8 cellular contexts compared by ENCODE assay signal in genomic region chr5:142108432-142109355, GRCh38. TPM values are rescaled to one million over a fixed set of nuclear protein-coding genes. Genes with fewer than 3 reads are reported as not detected.
A peak's percentile ranks its signal among the peaks of the same experiment; 100 is the strongest.
DNase-seq lines count a peak whose midpoint lies in the region; ATAC-seq lines count a peak whose summit lies in the region.

TSS of gene NDFIP1 (plus strand) at chr5:142108779. CDS start at chr5:142108975, 196 bp downstream.

- peaks cover 46% of the 10 kb centered on the region for H3K36me3 Mint-ChIP-seq in activated T-helper 17 cell treated with anti-CD3 and anti-CD28 coated beads, Interleukin-2, amount 50 U/mL, for 72 hours (ENCODE audit: low read depth)
- H3K36me3 Mint-ChIP-seq in natural killer cell treated with Interleukin-12 subunit alpha and Interleukin-12 subunit beta and Interleukin-15 and Interleukin-18, amount 100 ng/mL, for 72 hours = no peaks in the 10 kb centered on the region

- peaks cover 52% of the 10 kb centered on the region for H3K4me1 Mint-ChIP-seq in activated T-helper 17 cell treated with anti-CD3 and anti-CD28 coated beads, Interleukin-2, amount 50 U/mL, for 72 hours
- peaks cover 21 to 52% of the 10 kb centered on the region in 2 donors for H3K4me1 Mint-ChIP-seq in natural killer cell treated with Interleukin-12 subunit alpha and Interleukin-12 subunit beta and Interleukin-15 and Interleukin-18, amount 100 ng/mL, for 72 hours (ENCODE audit: low read depth in 2 of 2)

- no peaks in the 10 kb centered on the region for H3K27me3 Mint-ChIP-seq in activated T-helper 17 cell treated with anti-CD3 and anti-CD28 coated beads, Interleukin-2, amount 50 U/mL, for 72 hours
- H3K27me3 Mint-ChIP-seq in natural killer cell treated with Interleukin-12 subunit alpha and Interleukin-12 subunit beta and Interleukin-15 and Interleukin-18, amount 100 ng/mL, for 72 hours = no peaks in the 10 kb centered on the region

- H3K4me3 Mint-ChIP-seq in activated T-helper 17 cell treated with anti-CD3 and anti-CD28 coated beads, Interleukin-2, amount 50 U/mL, for 72 hours = peak within 1 kb of the TSS; percentile 95
- peak within 1 kb of the TSS; percentile 91 for H3K4me3 Mint-ChIP-seq in natural killer cell treated with Interleukin-12 subunit alpha and Interleukin-12 subunit beta and Interleukin-15 and Interleukin-18, amount 100 ng/mL, for 72 hours

- DNase-seq in DMS153 (lab: John Stamatoyannopoulos, UW) = peak; percentile 15
- peak; percentile 66 for DNase-seq in HuH-7 (ENCODE audit: low spot score)
- peak; percentile 85 for DNase-seq in RPMI8226
- peak; percentile 46 for DNase-seq in fibroblast of peridontal ligament (ENCODE audit: extremely low read depth)
- peak; percentile 89 for DNase-seq in natural killer cell treated with Interleukin-12 subunit alpha and Interleukin-12 subunit beta and Interleukin-15 and Interleukin-18, amount 100 ng/mL, for 72 hours (ENCODE audit: low spot score)
- DNase-seq in stimulated activated naive CD4-positive, alpha-beta T cell treated with Interleukin-2 at 50 U/mL for 16 hours (lab: John Stamatoyannopoulos, UW) = peak; percentile 82

- peak; percentile 97 for ATAC-seq in GM21515 (IDR thresholded peaks at IDR 0.05; ENCODE audit: unreplicated experiment)
- ATAC-seq in activated T-helper 17 cell treated with anti-CD3 and anti-CD28 coated beads, Interleukin-2, amount 50 U/mL, for 72 hours (replicated peaks) = peak; percentile 89
- ATAC-seq in natural killer cell treated with Interleukin-12 subunit alpha and Interleukin-12 subunit beta and Interleukin-15 and Interleukin-18, amount 100 ng/mL, for 72 hours = peak; percentile 99

- peaks cover 3% of the 10 kb centered on the region for H3K9me3 Mint-ChIP-seq in activated T-helper 17 cell treated with anti-CD3 and anti-CD28 coated beads, Interleukin-2, amount 50 U/mL, for 72 hours
- no peaks in the 10 kb centered on the region for H3K9me3 Mint-ChIP-seq in natural killer cell treated with Interleukin-12 subunit alpha and Interleukin-12 subunit beta and Interleukin-15 and Interleukin-18, amount 100 ng/mL, for 72 hours

- H3K27ac Mint-ChIP-seq in activated T-helper 17 cell treated with anti-CD3 and anti-CD28 coated beads, Interleukin-2, amount 50 U/mL, for 72 hours = peak within 1 kb of the TSS; percentile 98
- H3K27ac Mint-ChIP-seq in natural killer cell treated with Interleukin-12 subunit alpha and Interleukin-12 subunit beta and Interleukin-15 and Interleukin-18, amount 100 ng/mL, for 72 hours = peak within 1 kb of the TSS; percentile 75 to 87

RNA-seq across cellular contexts. Expression of gene NDFIP1, which starts in this region (rescaled TPM):
- total RNA-seq in activated T-helper 17 cell treated with anti-CD3 and anti-CD28 coated beads, Interleukin-2, amount 50 U/mL, for 72 hours = 100 to 1,000 TPM in 1 of 2 donors, 10 to 100 TPM in 1; 35.0 to 101 TPM
- 10 to 100 TPM; 24.2 to 24.4 TPM for total RNA-seq in natural killer cell treated with Interleukin-12 subunit alpha and Interleukin-12 subunit beta and Interleukin-15 and Interleukin-18, amount 100 ng/mL, for 72 hours

Comparison
In these comparisons a context has a peak if more than half of its experiments do, and no peak if none do; other contexts are left out.
1. Peak in every context shown above with its lines: DNase-seq and ATAC-seq.
2. DNase-seq: peak in every context shown above with its lines; median percentile 89 in natural killer cell treated with Interleukin-12 subunit alpha and Interleukin-12 subunit beta and Interleukin-15 and Interleukin-18, amount 100 ng/mL, for 72 hours; 85 in RPMI8226; 82 in stimulated activated naive CD4-positive, alpha-beta T cell treated with Interleukin-2 at 50 U/mL for 16 hours; 66 in HuH-7; 46 in fibroblast of peridontal ligament; 15 in DMS153.